In the genomic region with DNA sequence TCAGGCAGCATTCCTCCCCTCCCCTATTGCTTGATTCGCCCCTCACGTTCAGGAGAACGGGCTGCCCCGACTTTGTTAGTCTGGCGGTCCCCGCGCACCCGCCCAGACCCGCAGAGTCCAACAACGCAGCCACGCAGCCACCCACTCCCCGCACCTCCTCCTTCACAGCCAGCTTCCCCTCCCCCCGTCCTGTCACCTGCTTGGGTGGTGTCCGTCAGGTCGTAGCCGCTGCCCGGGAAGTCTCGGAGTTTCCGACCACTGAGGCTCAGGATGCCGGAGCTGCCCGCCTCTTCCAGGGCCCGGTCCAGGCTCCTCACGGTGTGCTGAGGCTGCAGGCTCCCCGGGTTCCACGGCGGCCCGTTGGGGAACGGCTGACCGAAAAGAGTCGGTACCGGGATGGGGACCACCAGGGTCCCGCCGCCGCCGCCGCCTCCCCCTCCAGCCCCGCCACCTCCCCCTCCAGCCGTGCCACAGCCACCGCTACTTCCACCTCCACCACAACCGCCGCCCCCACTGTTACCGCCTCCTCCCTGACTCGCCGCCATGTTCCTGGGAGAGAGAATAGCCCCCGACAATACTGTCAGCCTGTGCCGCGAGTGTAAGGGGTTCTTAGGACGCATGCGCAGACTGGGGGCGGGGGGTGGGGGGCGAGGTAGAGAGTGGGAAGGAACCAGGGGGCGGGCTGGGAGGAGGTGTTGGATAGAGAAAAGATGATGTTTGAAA, we compare ENCODE assay signal across 8 cellular contexts. TPM values are rescaled to one million over a fixed set of nuclear protein-coding genes. Genes with fewer than 3 reads are reported as not detected.
DNase-seq lines count a peak whose midpoint lies in the region; ATAC-seq, FAIRE-seq and TF ChIP-seq lines count a peak whose summit lies in the region.

A gene with protein sequence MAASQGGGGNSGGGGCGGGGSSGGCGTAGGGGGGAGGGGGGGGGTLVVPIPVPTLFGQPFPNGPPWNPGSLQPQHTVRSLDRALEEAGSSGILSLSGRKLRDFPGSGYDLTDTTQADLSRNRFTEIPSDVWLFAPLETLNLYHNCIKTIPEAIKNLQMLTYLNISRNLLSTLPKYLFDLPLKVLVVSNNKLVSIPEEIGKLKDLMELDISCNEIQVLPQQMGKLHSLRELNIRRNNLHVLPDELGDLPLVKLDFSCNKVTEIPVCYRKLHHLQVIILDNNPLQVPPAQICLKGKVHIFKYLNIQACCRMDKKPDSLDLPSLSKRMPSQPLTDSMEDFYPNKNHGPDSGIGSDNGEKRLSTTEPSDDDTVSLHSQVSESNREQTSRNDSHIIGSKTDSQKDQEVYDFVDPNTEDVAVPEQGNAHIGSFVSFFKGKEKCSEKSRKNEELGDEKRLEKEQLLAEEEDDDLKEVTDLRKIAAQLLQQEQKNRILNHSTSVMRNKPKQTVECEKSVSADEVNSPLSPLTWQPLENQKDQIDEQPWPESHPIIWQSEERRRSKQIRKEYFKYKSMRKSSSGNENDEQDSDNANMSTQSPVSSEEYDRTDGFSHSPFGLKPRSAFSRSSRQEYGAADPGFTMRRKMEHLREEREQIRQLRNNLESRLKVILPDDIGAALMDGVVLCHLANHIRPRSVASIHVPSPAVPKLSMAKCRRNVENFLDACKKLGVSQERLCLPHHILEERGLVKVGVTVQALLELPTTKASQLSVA (minus strand): TSS at position 600 of the 723 bp plus-strand sequence. CDS start 55 bp downstream, at position 545.

- H3K4me1 ChIP-seq in parathyroid adenoma = no peaks in the 10 kb centered on the region

- POLR2A ChIA-PET in activated CD4-positive, alpha-beta T cell treated with anti-CD3 and anti-CD28 coated beads, Interleukin-2, amount 10 ng/mL, durations not matched to agents 7 days and 5 days (lab: Charles Lee) = no interaction called here

- CTCF ChIA-PET in activated CD4-positive, alpha-beta T cell treated with anti-CD3 and anti-CD28 coated beads, Interleukin-2, amount 10 ng/mL, durations not matched to agents 7 days and 5 days (lab: Charles Lee) = no interaction called here

- no peaks in the 10 kb centered on the region for H3K9me3 ChIP-seq in parathyroid adenoma (ENCODE audit: control insufficient read depth, low read length)

- TF ChIP-seq CTCF in parathyroid adenoma (IDR thresholded peaks at IDR 0.05) = no peak

- H3K4me2 ChIP-seq in parathyroid adenoma (ENCODE audit: low read length) = peak within 1 kb of the TSS; percentile 53

- H3K9ac ChIP-seq in parathyroid adenoma = no peak within 1 kb of the TSS

- no peaks in the 10 kb centered on the region for H3K9me3 Mint-ChIP-seq in activated CD4-positive, alpha-beta T cell treated with anti-CD3 and anti-CD28 coated beads, Interleukin-2, amount 10 ng/mL, durations not matched to agents 7 days and 5 days

- peaks cover 21% of the 10 kb centered on the region for H3K27me3 Mint-ChIP-seq in activated CD4-positive, alpha-beta T cell treated with anti-CD3 and anti-CD28 coated beads, Interleukin-2, amount 10 ng/mL, durations not matched to agents 7 days and 5 days

- H2AFZ ChIP-seq in parathyroid adenoma = peak within 1 kb of the TSS; percentile 11

- H3K27me3 ChIP-seq in parathyroid adenoma (ENCODE audit: control insufficient read depth, insufficient read depth, low read length) = no peaks in the 10 kb centered on the region

- peak within 1 kb of the TSS; percentile 5 for H3K4me3 ChIP-seq in parathyroid adenoma (ENCODE audit: low read depth, low read length)

- no peaks in the 10 kb centered on the region for H3K36me3 Mint-ChIP-seq in activated CD4-positive, alpha-beta T cell treated with anti-CD3 and anti-CD28 coated beads, Interleukin-2, amount 10 ng/mL, durations not matched to agents 7 days and 5 days (ENCODE audit: low read depth)

- H3K79me2 ChIP-seq in parathyroid adenoma = no peaks in the 10 kb centered on the region

- DNase-seq in DMS79 (lab: John Stamatoyannopoulos, UW) (peak; percentile 12), NCI-H82 (lab: John Stamatoyannopoulos, UW) (peak; percentile 72), globus pallidus (ENCODE audit: low spot score) (peak; percentile 63), GM19239 (ENCODE audit: insufficient read length, low spot score) (no peak)
- no peak for DNase-seq in activated CD4-positive, alpha-beta T cell treated with anti-CD3 and anti-CD28 coated beads, Interleukin-2, amount 10 ng/mL, durations not matched to agents 7 days and 5 days
- DNase-seq in activated naive CD4-positive, alpha-beta T cell (lab: John Stamatoyannopoulos, UW) = no peak

- H3K27ac ChIP-seq in parathyroid adenoma = no peak within 1 kb of the TSS

- H3K4me1 Mint-ChIP-seq in activated CD4-positive, alpha-beta T cell treated with anti-CD3 and anti-CD28 coated beads, Interleukin-2, amount 10 ng/mL, durations not matched to agents 7 days and 5 days = no peaks in the 10 kb centered on the region

- H3K36me3 ChIP-seq in parathyroid adenoma (ENCODE audit: control insufficient read depth, insufficient read depth, low read length) = no peaks in the 10 kb centered on the region

- no peak within 1 kb of the TSS for H3K27ac Mint-ChIP-seq in activated CD4-positive, alpha-beta T cell treated with anti-CD3 and anti-CD28 coated beads, Interleukin-2, amount 10 ng/mL, durations not matched to agents 7 days and 5 days

- no peak for FAIRE-seq in GM19239 (lab: Jason Lieb, UNC)

- ATAC-seq in HG02642 (IDR thresholded peaks at IDR 0.05; ENCODE audit: poor library complexity, unreplicated experiment) = no peak

- no peak within 1 kb of the TSS for H3K4me3 Mint-ChIP-seq in activated CD4-positive, alpha-beta T cell treated with anti-CD3 and anti-CD28 coated beads, Interleukin-2, amount 10 ng/mL, durations not matched to agents 7 days and 5 days

RNA-seq across cellular contexts. Expression of the gene that starts here (rescaled TPM):
- not detected for total RNA-seq in activated CD4-positive, alpha-beta T cell treated with anti-CD3 and anti-CD28 coated beads, Interleukin-2, amount 10 ng/mL, durations not matched to agents 7 days and 5 days

Comparison
In these comparisons a context has a peak if more than half of its experiments do, and no peak if none do; other contexts are left out.
1. DNase-seq: peak in DMS79 (single experiment), NCI-H82 (single experiment) and globus pallidus (single experiment); none in GM19239 (single experiment), activated CD4-positive, alpha-beta T cell treated with anti-CD3 and anti-CD28 coated beads, Interleukin-2, amount 10 ng/mL, durations not matched to agents 7 days and 5 days (single experiment) and activated naive CD4-positive, alpha-beta T cell (0 of 4).